Comparison of ENCODE assay signal across 21 cellular contexts in the genomic region with DNA sequence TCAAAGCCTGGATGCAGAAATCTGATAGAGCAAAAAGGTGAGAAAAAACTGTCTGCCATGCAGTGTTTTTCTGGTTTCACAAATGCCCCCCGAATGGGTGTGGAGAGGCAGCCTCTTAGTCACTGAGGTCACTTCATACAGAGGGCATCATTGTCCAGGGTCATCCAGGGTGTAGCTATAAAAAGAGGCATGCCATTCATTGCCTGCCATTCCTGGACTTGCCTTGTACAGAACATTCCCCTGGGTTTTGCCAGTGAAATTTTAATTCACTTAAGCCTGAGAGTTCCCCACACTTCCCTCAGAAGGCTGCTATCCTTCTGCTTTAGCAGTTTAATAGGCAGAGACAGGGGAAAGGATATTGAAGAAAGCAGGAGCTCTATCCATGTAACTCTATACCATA.
DNase-seq lines count a peak whose midpoint lies in the region; ATAC-seq and TF ChIP-seq lines count a peak whose summit lies in the region.
"Had no signal": no experiment of that assay in that cellular context is flagged by ENCODE, and none has a peak within 500 bp of the region (broad histone marks: within the 10 kb centered on the region; RNA-seq: fewer than 3 reads in every experiment).

No MANE protein-coding gene starts in this region.

- H3K4me3 ChIP-seq in right atrium auricular region: no peak overlapping the region
- no peak overlapping the region for H3K4me3 ChIP-seq in gastrocnemius medialis

- TF ChIP-seq CTCF in right atrium auricular region (IDR thresholded peaks at IDR 0.05) (no peak), type B pancreatic cell (conservative IDR thresholded peaks at IDR 0.05) (no peak), gastrocnemius medialis (IDR thresholded peaks at IDR 0.05 in 4 of 5, conservative IDR thresholded peaks at IDR 0.05 in 1 of 5) (no peak)

- in situ Hi-C loops in gastrocnemius medialis (cut with MboI; ENCODE audit: low sequenced_read_pairs in 4 of 4): no loop called here

- H3K4me1 ChIP-seq in right atrium auricular region: no peaks in the 10 kb centered on the region
- H3K4me1 ChIP-seq in gastrocnemius medialis: no peaks in the 10 kb centered on the region

- H3K36me3 ChIP-seq in right atrium auricular region: no peaks in the 10 kb centered on the region
- no peaks in the 10 kb centered on the region for H3K36me3 ChIP-seq in gastrocnemius medialis

- H3K4me1 Mint-ChIP-seq in type B pancreatic cell (ENCODE audit: unreplicated experiment): peaks cover 27% of the 10 kb centered on the region
- H3K4me1 Mint-ChIP-seq: activated naive CD4-positive, alpha-beta T cell treated with anti-CD3 and anti-CD28 coated beads, Interleukin-2, amount 10 ng/mL, durations not matched to agents 7 days and 5 days; B cell had no signal

- H3K27me3 ChIP-seq in right atrium auricular region (no peaks in the 10 kb centered on the region), gastrocnemius medialis (no peaks in the 10 kb centered on the region)

- peak overlapping the region; percentile 55 for H3K27ac Mint-ChIP-seq in type B pancreatic cell
- H3K27ac Mint-ChIP-seq: activated naive CD4-positive, alpha-beta T cell treated with anti-CD3 and anti-CD28 coated beads, Interleukin-2, amount 10 ng/mL, durations not matched to agents 7 days and 5 days; activated T-helper 1 cell treated with anti-CD3 and anti-CD28 coated beads, Interleukin-12 subunit alpha, Interleukin-12 subunit beta, Interleukin-2, Interleukin-4 antibody, amounts not matched to agents 30 ng/mL and 10 ng/mL and 1 ng/mL, durations not matched to agents 14 hours and 24 hours and 36 hours; B cell had no signal

- ATAC-seq in Right ventricle myocardium inferior: peak; percentile 93
- ATAC-seq in GM21526 (IDR thresholded peaks at IDR 0.05; ENCODE audit: low FRiP score, unreplicated experiment): no peak
- ATAC-seq in gastrocnemius medialis: no peak
- ATAC-seq: left colon had no signal

- no peak for DNase-seq in Right ventricle myocardium inferior (ENCODE audit: missing footprints)
- DNase-seq in right atrium auricular region (ENCODE audit: low spot score): no peak
- peak; percentile 38 for DNase-seq in left kidney (ENCODE audit: low read depth, low spot score)
- DNase-seq in type B pancreatic cell (ENCODE audit: extremely low spot score, unreplicated experiment): no peak
- no peak for DNase-seq in UCSD-AML1 (lab: John Stamatoyannopoulos, UW; ENCODE audit: unreplicated experiment)
- DNase-seq in gastrocnemius medialis: no peak
- DNase-seq: activated naive CD4-positive, alpha-beta T cell treated with anti-CD3 and anti-CD28 coated beads, Interleukin-2, amount 10 ng/mL, durations not matched to agents 7 days and 5 days; amygdala; caudate nucleus; DND-41; left colon; MM.1S; NCI-H1436; NCI-H526; RPMI8226; stimulated activated CD8-positive, alpha-beta memory T cell treated with anti-CD3 and anti-CD28 coated beads, Interleukin-4, amount 100 ng/mL, for 48 hours had no signal

- H3K4me3 Mint-ChIP-seq in type B pancreatic cell: no peak overlapping the region
- H3K4me3 Mint-ChIP-seq: activated naive CD4-positive, alpha-beta T cell treated with anti-CD3 and anti-CD28 coated beads, Interleukin-2, amount 10 ng/mL, durations not matched to agents 7 days and 5 days; activated T-helper 1 cell treated with anti-CD3 and anti-CD28 coated beads, Interleukin-12 subunit alpha, Interleukin-12 subunit beta, Interleukin-2, Interleukin-4 antibody, amounts not matched to agents 30 ng/mL and 10 ng/mL and 1 ng/mL, durations not matched to agents 14 hours and 24 hours and 36 hours; B cell; nephron had no signal

- TF ChIP-seq POLR2A in gastrocnemius medialis (IDR thresholded peaks at IDR 0.05): no peak

- peaks cover 7% of the 10 kb centered on the region for H3K27me3 Mint-ChIP-seq in type B pancreatic cell
- H3K27me3 Mint-ChIP-seq: activated naive CD4-positive, alpha-beta T cell treated with anti-CD3 and anti-CD28 coated beads, Interleukin-2, amount 10 ng/mL, durations not matched to agents 7 days and 5 days; B cell had no signal

- peaks cover 23% of the 10 kb centered on the region for H3K36me3 Mint-ChIP-seq in type B pancreatic cell
- H3K36me3 Mint-ChIP-seq: activated naive CD4-positive, alpha-beta T cell treated with anti-CD3 and anti-CD28 coated beads, Interleukin-2, amount 10 ng/mL, durations not matched to agents 7 days and 5 days had no signal

- no peaks in the 10 kb centered on the region for H3K9me3 Mint-ChIP-seq in type B pancreatic cell
- H3K9me3 Mint-ChIP-seq: activated naive CD4-positive, alpha-beta T cell treated with anti-CD3 and anti-CD28 coated beads, Interleukin-2, amount 10 ng/mL, durations not matched to agents 7 days and 5 days; activated T-helper 1 cell treated with anti-CD3 and anti-CD28 coated beads, Interleukin-12 subunit alpha, Interleukin-12 subunit beta, Interleukin-2, Interleukin-4 antibody, amounts not matched to agents 30 ng/mL and 10 ng/mL and 1 ng/mL, durations not matched to agents 14 hours and 24 hours and 36 hours had no signal

- H3K27ac ChIP-seq in right atrium auricular region (no peak overlapping the region), cingulate gyrus (ENCODE audit: low read depth, low read length) (peak overlapping the region; percentile 89), gastrocnemius medialis (no peak overlapping the region)

- no peaks in the 10 kb centered on the region for H3K9me3 ChIP-seq in right atrium auricular region
- H3K9me3 ChIP-seq in gastrocnemius medialis: no peaks in the 10 kb centered on the region

- intact Hi-C loops in Right ventricle myocardium inferior (cut with DNase I) (no loop called here), gastrocnemius medialis (cut with DNase I; ENCODE audit: low total_unique reads) (no loop called here)
